Comparison of ENCODE assay signal across 22 cellular contexts in genomic region chr4:107837298-107837697, GRCh38. TPM values are rescaled to one million over a fixed set of nuclear protein-coding genes. Genes with fewer than 3 reads are reported as not detected.
DNase-seq lines count a peak whose midpoint lies in the region; ATAC-seq and TF ChIP-seq lines count a peak whose summit lies in the region.
"Had no signal": no experiment of that assay in that cellular context is flagged by ENCODE, and none has a peak within 500 bp of the region (broad histone marks: within the 10 kb centered on the region; RNA-seq: fewer than 3 reads in every experiment).

No MANE protein-coding gene starts in this region.

- no peaks in the 10 kb centered on the region for H3K36me3 ChIP-seq in breast epithelium
- no peaks in the 10 kb centered on the region for H3K36me3 ChIP-seq in gastroesophageal sphincter
- H3K36me3 ChIP-seq in neutrophil: no peaks in the 10 kb centered on the region
- H3K36me3 ChIP-seq in Karpas-422 (ENCODE audit: insufficient read depth, low read length): no peaks in the 10 kb centered on the region
- H3K36me3 ChIP-seq: BLaER1, brain microvascular endothelial cell, gastrocnemius medialis, thyroid gland had no signal

- intact Hi-C loops in MCF 10A (cut with micrococcal nuclease): no loop called here
- intact Hi-C loops in breast epithelium (cut with DNase I; ENCODE audit: low total_unique reads): no loop called here

- ATAC-seq in gastroesophageal sphincter: no peak
- no peak for ATAC-seq in GM18870 (IDR thresholded peaks at IDR 0.05; ENCODE audit: unreplicated experiment)
- ATAC-seq: activated CD8-positive, alpha-beta memory T cell treated with anti-CD3 and anti-CD28 coated beads, Interleukin-2, amount 10 ng/mL, durations not matched to agents 7 days and 5 days; K562; stimulated activated memory B cell treated with anti-CD40 and anti-IgM and Interleukin-4, amounts not matched to agents 10 μg/mL and 1 μg/mL and 100 μg/mL, for 72 hours had no signal

- no peak overlapping the region for H3K4me2 ChIP-seq in Karpas-422 (ENCODE audit: low read depth, low read length, poor library complexity, severe bottlenecking)
- H3K4me2 ChIP-seq: BLaER1 had no signal

- H3K27ac ChIP-seq in breast epithelium (peak overlapping the region in 1 of 2 donors; percentile 80), gastroesophageal sphincter (peak overlapping the region in 3 of 4 donors; percentile 56 to 62 (median 60)), neutrophil (peak overlapping the region; percentile 83), Karpas-422 (ENCODE audit: low read length) (no peak overlapping the region)
- H3K27ac ChIP-seq: BLaER1, brain microvascular endothelial cell, gastrocnemius medialis had no signal

- TF ChIP-seq EP300 in gastroesophageal sphincter (IDR thresholded peaks at IDR 0.05): no peak

- no peak overlapping the region for H3K4me3 Mint-ChIP-seq in MCF 10A (ENCODE audit: unreplicated experiment)
- H3K4me3 Mint-ChIP-seq: activated CD8-positive, alpha-beta memory T cell treated with anti-CD3 and anti-CD28 coated beads, Interleukin-2, amount 10 ng/mL, durations not matched to agents 7 days and 5 days; H9; stimulated activated memory B cell treated with anti-CD40 and anti-IgM and Interleukin-4, amounts not matched to agents 10 μg/mL and 1 μg/mL and 100 μg/mL, for 72 hours had no signal

- TF ChIP-seq POLR2A in breast epithelium (IDR thresholded peaks at IDR 0.05): no peak
- no peak for TF ChIP-seq POLR2A in gastroesophageal sphincter (IDR thresholded peaks at IDR 0.05)

- H4K20me1 ChIP-seq in Karpas-422 (ENCODE audit: insufficient read depth, low read depth, low read length): no peaks in the 10 kb centered on the region
- H4K20me1 ChIP-seq: BLaER1 had no signal

- DNase-seq in MCF 10A (ENCODE audit: unreplicated experiment): peak; percentile 53
- no peak for DNase-seq in breast epithelium (ENCODE audit: low spot score in 2 of 2)
- no peak for DNase-seq in activated CD8-positive, alpha-beta memory T cell treated with anti-CD3 and anti-CD28 coated beads, Interleukin-2, amount 50 U/mL, for 4 hours
- DNase-seq in Karpas-422: no peak
- no peak for DNase-seq in stimulated activated CD4-positive, alpha-beta T cell treated with anti-CD3 and anti-CD28 coated beads, Interleukin-4, amount 100 ng/mL, for 1 hour
- DNase-seq: activated CD4-positive, alpha-beta T cell treated with anti-CD3 and anti-CD28 coated beads for 4 hours; activated CD8-positive, alpha-beta memory T cell treated with anti-CD3 and anti-CD28 coated beads, Interleukin-2, amount 10 ng/mL, durations not matched to agents 7 days and 5 days; brain microvascular endothelial cell; H9; left cardiac atrium; NCI-H187; NCI-H446 treated with DMSO at 0.1 percent for 48 hours; SHP77; stimulated activated CD4-positive, alpha-beta T cell treated with anti-CD3 and anti-CD28 coated beads, Interleukin-15, amount 100 ng/mL, for 24 hours; thyroid gland had no signal

- TF ChIP-seq CTCF in MCF 10A (IDR thresholded peaks at IDR 0.05; ENCODE audit: unreplicated experiment) (no peak), breast epithelium (IDR thresholded peaks at IDR 0.05) (no peak), gastroesophageal sphincter (IDR thresholded peaks at IDR 0.05) (no peak), neutrophil (IDR thresholded peaks at IDR 0.05) (no peak)

- H3K27me3 Mint-ChIP-seq in MCF 10A (ENCODE audit: insufficient read depth, unreplicated experiment): no peaks in the 10 kb centered on the region

- POLR2A ChIA-PET in MCF 10A (lab: Yijun Ruan, JAX): interaction anchor here (0.6 to 16.6 kb wide), 5 partner anchors 11 to 90 kb away, joined by 3 to 373 read pairs (median 39); partner anchors contain the start of gene SGMS2

- H3K9me2 ChIP-seq in Karpas-422 (replicated peaks; ENCODE audit: insufficient read depth, low read length): no peaks in the 10 kb centered on the region

- H3K79me2 ChIP-seq in Karpas-422 (ENCODE audit: low read length): no peaks in the 10 kb centered on the region

- CTCF ChIA-PET in MCF 10A (lab: Yijun Ruan, JAX): interaction anchor here (0.7 to 1.3 kb wide), 2 partner anchors 10 to 133 kb away, joined by 3 to 4 read pairs; no protein-coding TSS in a partner anchor

- no peaks in the 10 kb centered on the region for H3K27me3 ChIP-seq in breast epithelium
- H3K27me3 ChIP-seq in gastroesophageal sphincter: no peaks in the 10 kb centered on the region
- H3K27me3 ChIP-seq in neutrophil: no peaks in the 10 kb centered on the region
- H3K27me3 ChIP-seq in Karpas-422 (ENCODE audit: low read length): 0 out of 2 replicates have a peak, but pooled peaks cover 3% of the 10 kb centered on the region
- H3K27me3 ChIP-seq: BLaER1, brain microvascular endothelial cell, gastrocnemius medialis, thyroid gland had no signal

- WGBS in gastroesophageal sphincter (ENCODE audit: low coverage in 1 of 2), 2 donors: 65 to 75% methylated on average over 3 to 4 of the region's 4 CpGs

- peaks cover 20% of the 10 kb centered on the region for H3K4me1 Mint-ChIP-seq in MCF 10A (ENCODE audit: insufficient read depth, unreplicated experiment)
- H3K4me1 Mint-ChIP-seq: activated CD8-positive, alpha-beta memory T cell treated with anti-CD3 and anti-CD28 coated beads, Interleukin-2, amount 10 ng/mL, durations not matched to agents 7 days and 5 days; stimulated activated memory B cell treated with anti-CD40 and anti-IgM and Interleukin-4, amounts not matched to agents 10 μg/mL and 1 μg/mL and 100 μg/mL, for 72 hours had no signal

- no peak overlapping the region for H2AFZ ChIP-seq in Karpas-422 (ENCODE audit: low read length)

- BruUV-seq in MCF 10A (replicated peaks; lab: Mats Ljungman, UMichigan): no TSS peak

- H3K9me3 Mint-ChIP-seq in MCF 10A (ENCODE audit: unreplicated experiment): peaks cover 5% of the 10 kb centered on the region
- H3K9me3 Mint-ChIP-seq: stimulated activated memory B cell treated with anti-CD40 and anti-IgM and Interleukin-4, amounts not matched to agents 10 μg/mL and 1 μg/mL and 100 μg/mL, for 72 hours had no signal

- no peak overlapping the region for H3K9ac ChIP-seq in Karpas-422 (ENCODE audit: low read length)
- H3K9ac ChIP-seq: BLaER1 had no signal

- no peak overlapping the region for H3K27ac Mint-ChIP-seq in MCF 10A (ENCODE audit: low read depth, unreplicated experiment)
- H3K27ac Mint-ChIP-seq: activated CD8-positive, alpha-beta memory T cell treated with anti-CD3 and anti-CD28 coated beads, Interleukin-2, amount 10 ng/mL, durations not matched to agents 7 days and 5 days; H9; stimulated activated memory B cell treated with anti-CD40 and anti-IgM and Interleukin-4, amounts not matched to agents 10 μg/mL and 1 μg/mL and 100 μg/mL, for 72 hours had no signal

- H3K4me1 ChIP-seq in breast epithelium (no peaks in the 10 kb centered on the region), gastroesophageal sphincter (peaks cover 0 to 70% (median 20%) of the 10 kb centered on the region in 3 donors), neutrophil (ENCODE audit: control insufficient read depth in 1 of 2, insufficient read depth in 1 of 2, low read depth in 1 of 2, low read length in 1 of 2) (peaks cover 49 to 73% of the 10 kb centered on the region in 2 experiments), Karpas-422 (ENCODE audit: low read length) (no peaks in the 10 kb centered on the region)
- H3K4me1 ChIP-seq: BLaER1, gastrocnemius medialis had no signal

- H3K4me3 ChIP-seq in breast epithelium: no peak overlapping the region
- no peak overlapping the region for H3K4me3 ChIP-seq in gastroesophageal sphincter
- H3K4me3 ChIP-seq in neutrophil (ENCODE audit: low read depth in 1 of 2, low read length in 1 of 2): peak overlapping the region in 1 of 2 experiments; percentile 38
- no peak overlapping the region for H3K4me3 ChIP-seq in Karpas-422 (ENCODE audit: low read length)
- H3K4me3 ChIP-seq: BLaER1, gastrocnemius medialis, K562, thyroid gland had no signal

- no peaks in the 10 kb centered on the region for H3K36me3 Mint-ChIP-seq in MCF 10A (ENCODE audit: insufficient read depth, unreplicated experiment)
- H3K36me3 Mint-ChIP-seq: activated CD8-positive, alpha-beta memory T cell treated with anti-CD3 and anti-CD28 coated beads, Interleukin-2, amount 10 ng/mL, durations not matched to agents 7 days and 5 days; stimulated activated memory B cell treated with anti-CD40 and anti-IgM and Interleukin-4, amounts not matched to agents 10 μg/mL and 1 μg/mL and 100 μg/mL, for 72 hours had no signal

- H3K9me3 ChIP-seq in breast epithelium (no peaks in the 10 kb centered on the region), gastroesophageal sphincter (no peaks in the 10 kb centered on the region), neutrophil (no peaks in the 10 kb centered on the region), Karpas-422 (ENCODE audit: low read length) (no peaks in the 10 kb centered on the region)
- H3K9me3 ChIP-seq: BLaER1, gastrocnemius medialis, thyroid gland had no signal

RNA-seq across cellular contexts. Expression of gene SGMS2, which starts 12.6 kb away (rescaled TPM):
- total RNA-seq in MCF 10A (2022) (77.8 and 85.3 TPM in 2 replicates), breast epithelium (10 to 100 TPM; 47.2 to 76.7 (median 56.3) TPM), gastroesophageal sphincter (100 to 1,000 TPM; 170 to 499 (median 277) TPM)
- not detected in 2 replicates for total RNA-seq in Karpas-422 (2014; rRNA removed; shearing (Covaris generic); ENCODE audit: low replicate concordance)

Comparison
In these comparisons a context has a peak if more than half of its experiments do, and no peak if none do; other contexts are left out.
1. RNA of gene SGMS2, which starts 12.6 kb away (total RNA-seq): 170 to 499 TPM in gastroesophageal sphincter, 77.8 to 85.3 TPM in MCF 10A and 47.2 to 76.7 TPM in breast epithelium; not detected in Karpas-422; every median in the first group is over 10 times any median in the second.